In genomic region chr4:164761233-164761632, GRCh38 we compare ENCODE assay signal across 23 cellular contexts. TPM values are rescaled to one million over a fixed set of nuclear protein-coding genes. Genes with fewer than 3 reads are reported as not detected.
A peak's percentile ranks its signal among the peaks of the same experiment; 100 is the strongest.
DNase-seq lines count a peak whose midpoint lies in the region; ATAC-seq, FAIRE-seq and TF ChIP-seq lines count a peak whose summit lies in the region.
"Had no signal": no experiment of that assay in that cellular context is flagged by ENCODE, and none has a peak within 500 bp of the region (broad histone marks: within the 10 kb centered on the region; RNA-seq: fewer than 3 reads in every experiment).

No MANE protein-coding gene starts in this region.

- H3K4me1 ChIP-seq in duodenal mucosa (ENCODE audit: control insufficient read depth in 1 of 2, insufficient read depth in 2 of 2, low read length in 2 of 2) (peaks cover 16 to 19% of the 10 kb centered on the region in 2 donors), mucosa of descending colon (ENCODE audit: low read depth) (peaks cover 5% of the 10 kb centered on the region), small intestine (ENCODE audit: control insufficient read depth in 2 of 2, insufficient read depth in 1 of 2, low read depth in 1 of 2, low read length in 1 of 2) (peaks cover 0 to 5% of the 10 kb centered on the region in 2 donors)

- no peak overlapping the region for H3K4me3 ChIP-seq in duodenal mucosa (ENCODE audit: low read depth in 1 of 2, low read length in 2 of 2)
- H3K4me3 ChIP-seq in mucosa of descending colon, result no peak overlapping the region
- H3K4me3 ChIP-seq in small intestine (ENCODE audit: low read depth in 1 of 2, low read length in 2 of 2), result no peak overlapping the region
- H3K4me3 ChIP-seq: GM23338 had no signal

- peak; percentile 53 for FAIRE-seq in small intestine (lab: Jason Lieb, UNC)
- FAIRE-seq: GM12891, GM18507 had no signal

- 15 to 51% (median 32%) methylated on average over 1 of the region's 1 CpG for WGBS in small intestine, 3 donors

- no peak for TF ChIP-seq CTCF in mucosa of descending colon (IDR thresholded peaks at IDR 0.05)

- H3K9me3 ChIP-seq in duodenal mucosa (ENCODE audit: control insufficient read depth in 1 of 2, low read length in 2 of 2) (no peaks in the 10 kb centered on the region), mucosa of descending colon (no peaks in the 10 kb centered on the region), small intestine (ENCODE audit: control insufficient read depth, low read depth) (no peaks in the 10 kb centered on the region)

- H3K36me3 ChIP-seq in duodenal mucosa (ENCODE audit: control insufficient read depth in 1 of 2, insufficient read depth in 2 of 2, low read length in 2 of 2) (no peaks in the 10 kb centered on the region), mucosa of descending colon (ENCODE audit: low read depth) (no peaks in the 10 kb centered on the region), small intestine (ENCODE audit: control insufficient read depth in 2 of 2, insufficient read depth in 2 of 2, low read length in 2 of 2) (no peaks in the 10 kb centered on the region)

- H3K27ac ChIP-seq in duodenal mucosa (ENCODE audit: low read depth, low read length) (peak overlapping the region; percentile 41), small intestine (ENCODE audit: low read depth in 1 of 2, low read length in 1 of 2) (peak overlapping the region; percentile 46 to 83)

- intact Hi-C loops in mucosa of descending colon (cut with DNase I, micrococcal nuclease), result no loop called here

- DNase-seq in mucosa of descending colon (peak in 1 of 3 donors; percentile 17), small intestine (peak; percentile 83), HK-2 (ENCODE audit: unreplicated experiment) (no peak), HT-29 (ENCODE audit: low spot score) (no peak)
- DNase-seq: C1 segment of cervical spinal cord; Calu3; CD4-positive, alpha-beta memory T cell; COR-L47; DMS53; DMS79 treated with DMSO at 0.1 percent for 48 hours; GF-D8; H9 had no signal

- H3K27me3 ChIP-seq in duodenal mucosa (ENCODE audit: control insufficient read depth in 1 of 2, insufficient read depth in 2 of 2, low read length in 2 of 2), result no peaks in the 10 kb centered on the region
- no peaks in the 10 kb centered on the region for H3K27me3 ChIP-seq in small intestine (ENCODE audit: control insufficient read depth in 2 of 2, insufficient read depth in 2 of 2, low read length in 2 of 2)

- ATAC-seq in mucosa of descending colon, result peak; percentile 96
- ATAC-seq in HG02610 (IDR thresholded peaks at IDR 0.05; ENCODE audit: unreplicated experiment), result no peak
- ATAC-seq: GM23338, HCT116 had no signal

- no peak overlapping the region for H3K9ac ChIP-seq in duodenal mucosa (ENCODE audit: low read depth in 1 of 2, low read length in 2 of 2)

RNA-seq across cellular contexts. Expression of gene SMIM31, which starts 7.3 kb away (rescaled TPM):
- 10 to 100 TPM; 11.0 to 37.8 (median 32.5) TPM for total RNA-seq in mucosa of descending colon
- 10 to 100 TPM; 16.7 to 86.1 (median 44.6) TPM for polyA plus RNA-seq in small intestine
- 0.05 and 0.25 TPM in 2 replicates for total RNA-seq in HT-29 (2014; rRNA removed; shearing (Covaris generic))
- total RNA-seq: A172; A673; CD4-positive, alpha-beta memory T cell; Daoy; G401; GM23338; H9 had no signal
- polyA plus RNA-seq: BJ; CD4-positive, alpha-beta memory T cell; GM23338 had no signal
